In the genomic region with DNA sequence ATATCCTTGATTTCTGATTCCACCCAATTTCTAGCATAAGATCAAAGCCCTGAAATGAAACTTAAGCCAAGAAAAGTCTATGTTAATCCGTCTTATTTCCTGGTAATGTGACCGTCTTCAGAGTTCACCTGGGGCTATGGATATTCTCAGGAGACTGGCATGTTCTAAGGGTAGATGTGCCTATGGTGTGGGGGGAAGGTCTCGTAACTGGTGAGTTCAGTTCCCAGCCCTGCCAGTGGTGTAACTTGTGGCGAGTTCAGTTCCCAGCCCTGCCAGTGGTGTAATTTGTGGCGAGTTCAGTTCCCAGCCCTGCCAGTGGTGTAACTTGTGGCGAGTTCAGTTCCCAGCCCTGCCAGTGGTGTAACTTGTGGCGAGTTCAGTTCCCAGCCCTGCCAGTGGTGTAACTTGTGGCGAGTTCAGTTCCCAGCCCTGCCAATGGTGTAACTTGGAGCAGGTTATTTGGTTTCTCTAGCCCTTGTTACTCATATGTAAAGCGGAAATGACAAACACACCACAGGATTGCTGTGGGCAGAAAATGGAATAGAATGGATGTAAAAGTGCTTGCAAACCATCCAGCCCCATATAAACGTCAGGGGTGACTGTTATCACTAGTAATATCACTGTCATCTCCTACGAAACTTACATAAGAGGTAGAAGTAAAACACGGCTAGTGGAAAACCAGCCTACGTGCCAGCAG, we compare ENCODE assay signal across 19 cellular contexts. TPM values are rescaled to one million over a fixed set of nuclear protein-coding genes. Genes with fewer than 3 reads are reported as not detected.
DNase-seq lines count a peak whose midpoint lies in the region; TF ChIP-seq lines count a peak whose summit lies in the region.
"Had no signal": no experiment of that assay in that cellular context is flagged by ENCODE, and none has a peak within 500 bp of the region (broad histone marks: within the 10 kb centered on the region; RNA-seq: fewer than 3 reads in every experiment).

No MANE protein-coding gene starts in this region.

- no peak overlapping the region for H3K4me3 Mint-ChIP-seq in CD4-positive, alpha-beta memory T cell
- H3K4me3 Mint-ChIP-seq in activated CD4-positive, alpha-beta memory T cell treated with anti-CD3 and anti-CD28 coated beads, Interleukin-2, amount 10 ng/mL, durations not matched to agents 7 days and 5 days: no peak overlapping the region
- no peak overlapping the region for H3K4me3 Mint-ChIP-seq in osteocyte (ENCODE audit: unreplicated experiment)

- POLR2A ChIA-PET in CD4-positive, alpha-beta memory T cell (lab: Charles Lee; ENCODE audit: partially characterized antibody): no interaction called here
- POLR2A ChIA-PET in activated CD4-positive, alpha-beta memory T cell treated with anti-CD3 and anti-CD28 coated beads, Interleukin-2, amount 10 ng/mL, durations not matched to agents 7 days and 5 days (lab: Charles Lee): no interaction called here

- H3K27me3 ChIP-seq in CD4-positive, alpha-beta memory T cell (ENCODE audit: insufficient read depth, low read length): no peaks in the 10 kb centered on the region
- H3K27me3 ChIP-seq: dorsolateral prefrontal cortex, heart left ventricle, SJCRH30 had no signal

- intact Hi-C loops in CD4-positive, alpha-beta memory T cell (cut with micrococcal nuclease): no loop called here

- no peak overlapping the region for H3K27ac ChIP-seq in CD4-positive, alpha-beta memory T cell (ENCODE audit: low read depth, low read length)
- H3K27ac ChIP-seq: dorsolateral prefrontal cortex, heart left ventricle, SJCRH30, WERI-Rb-1 had no signal

- H3K27ac Mint-ChIP-seq in CD4-positive, alpha-beta memory T cell: peak overlapping the region in 6 of 7 donors; percentile 54 to 82 (median 71)
- peak overlapping the region; percentile 35 for H3K27ac Mint-ChIP-seq in activated CD4-positive, alpha-beta memory T cell treated with anti-CD3 and anti-CD28 coated beads, Interleukin-2, amount 10 ng/mL, durations not matched to agents 7 days and 5 days
- H3K27ac Mint-ChIP-seq in osteocyte (ENCODE audit: unreplicated experiment): no peak overlapping the region
- H3K27ac Mint-ChIP-seq: progenitor cell of endocrine pancreas had no signal

- TF ChIP-seq CTCF in osteocyte (IDR thresholded peaks at IDR 0.05): no peak

- H3K4me3 ChIP-seq in CD4-positive, alpha-beta memory T cell (ENCODE audit: low read length in 2 of 2): no peak overlapping the region
- H3K4me3 ChIP-seq: dorsolateral prefrontal cortex, heart left ventricle, lung, SJCRH30 had no signal

- H3K9me3 Mint-ChIP-seq in CD4-positive, alpha-beta memory T cell: no peaks in the 10 kb centered on the region
- H3K9me3 Mint-ChIP-seq in activated CD4-positive, alpha-beta memory T cell treated with anti-CD3 and anti-CD28 coated beads, Interleukin-2, amount 10 ng/mL, durations not matched to agents 7 days and 5 days: peaks cover 7% of the 10 kb centered on the region
- H3K9me3 Mint-ChIP-seq in osteocyte (ENCODE audit: unreplicated experiment): no peaks in the 10 kb centered on the region

- peaks cover 26 to 46% of the 10 kb centered on the region in 2 donors for H3K36me3 Mint-ChIP-seq in CD4-positive, alpha-beta memory T cell
- H3K36me3 Mint-ChIP-seq in activated CD4-positive, alpha-beta memory T cell treated with anti-CD3 and anti-CD28 coated beads, Interleukin-2, amount 10 ng/mL, durations not matched to agents 7 days and 5 days (ENCODE audit: low read depth): peaks cover 58% of the 10 kb centered on the region
- H3K36me3 Mint-ChIP-seq in osteocyte (ENCODE audit: unreplicated experiment): peaks cover 20% of the 10 kb centered on the region

- peaks cover 38% of the 10 kb centered on the region for H3K36me3 ChIP-seq in CD4-positive, alpha-beta memory T cell (ENCODE audit: insufficient read depth, low read length)
- H3K36me3 ChIP-seq: WERI-Rb-1 had no signal

- H3K27me3 Mint-ChIP-seq in CD4-positive, alpha-beta memory T cell: no peaks in the 10 kb centered on the region
- no peaks in the 10 kb centered on the region for H3K27me3 Mint-ChIP-seq in activated CD4-positive, alpha-beta memory T cell treated with anti-CD3 and anti-CD28 coated beads, Interleukin-2, amount 10 ng/mL, durations not matched to agents 7 days and 5 days
- no peaks in the 10 kb centered on the region for H3K27me3 Mint-ChIP-seq in osteocyte (ENCODE audit: unreplicated experiment)
- H3K27me3 Mint-ChIP-seq: progenitor cell of endocrine pancreas had no signal

- in situ Hi-C loops in ACHN (cut with HindIII; ENCODE audit: low pct_ligation_motif_present, low pct_unique_long_range_greater_than_20kb, low sequenced_read_pairs): no loop called here

- CTCF ChIA-PET in CD4-positive, alpha-beta memory T cell (lab: Charles Lee; ENCODE audit: partially characterized antibody): no interaction called here
- CTCF ChIA-PET in activated CD4-positive, alpha-beta memory T cell treated with anti-CD3 and anti-CD28 coated beads, Interleukin-2, amount 10 ng/mL, durations not matched to agents 7 days and 5 days (lab: Charles Lee): interaction anchor here (0.7 kb wide), 1 partner anchor 530 kb away, joined by 3 read pairs; no protein-coding TSS in a partner anchor

- H3K9me3 ChIP-seq in CD4-positive, alpha-beta memory T cell (ENCODE audit: control insufficient read depth in 1 of 2, low read length in 2 of 2): no peaks in the 10 kb centered on the region
- H3K9me3 ChIP-seq: heart left ventricle, SJCRH30 had no signal

- H3K4me1 Mint-ChIP-seq in CD4-positive, alpha-beta memory T cell: peaks cover 4 to 16% (median 8%) of the 10 kb centered on the region in 4 donors
- H3K4me1 Mint-ChIP-seq in activated CD4-positive, alpha-beta memory T cell treated with anti-CD3 and anti-CD28 coated beads, Interleukin-2, amount 10 ng/mL, durations not matched to agents 7 days and 5 days: peaks cover 15% of the 10 kb centered on the region
- H3K4me1 Mint-ChIP-seq in osteocyte (ENCODE audit: unreplicated experiment): no peaks in the 10 kb centered on the region

- no peaks in the 10 kb centered on the region for H3K4me1 ChIP-seq in CD4-positive, alpha-beta memory T cell (ENCODE audit: insufficient read depth, low read length)
- H3K4me1 ChIP-seq: SJCRH30 had no signal

- peak; percentile 12 to 57 (median 40) for DNase-seq in CD4-positive, alpha-beta memory T cell
- DNase-seq in HS-27A (ENCODE audit: low read depth) (peak; percentile 66), iris pigment epithelial cell (ENCODE audit: low read depth) (peak; percentile 60), osteocyte (ENCODE audit: extremely low spot score, unreplicated experiment) (no peak), kidney tubule cell (ENCODE audit: low spot score) (no peak), ACHN (no peak), occipital lobe (lab: John Stamatoyannopoulos, UW) (no peak)
- DNase-seq in activated CD4-positive, alpha-beta memory T cell treated with anti-CD3 and anti-CD28 coated beads, Interleukin-2, amount 10 ng/mL, durations not matched to agents 7 days and 5 days: peak; percentile 32
- DNase-seq: activated naive CD4-positive, alpha-beta T cell; DMS79 treated with DMSO at 0.1 percent for 48 hours; dorsolateral prefrontal cortex; heart left ventricle; NCI-H1092; NCI-H524; SJCRH30; stimulated activated CD4-positive, alpha-beta T cell treated with anti-CD3 and anti-CD28 coated beads, Interleukin-4, amount 100 ng/mL, for 1 hour; WERI-Rb-1 had no signal

RNA-seq across cellular contexts. Expression of a gene that starts 30.4 kb away (rescaled TPM):
- total RNA-seq in CD4-positive, alpha-beta memory T cell: not detected
- 1 to 10 TPM in 1 of 2 donors, not detected in 1; 2.7 TPM for polyA plus RNA-seq in CD4-positive, alpha-beta memory T cell
- total RNA-seq in activated CD4-positive, alpha-beta memory T cell treated with anti-CD3 and anti-CD28 coated beads, Interleukin-2, amount 10 ng/mL, durations not matched to agents 7 days and 5 days: not detected
- total RNA-seq in osteocyte (not detected in 2 replicates), occipital lobe (not detected)
- total RNA-seq: SJCRH30 had no signal

RNA-seq across cellular contexts. Expression of a gene that starts 35.6 kb away (rescaled TPM):
- not detected for total RNA-seq in CD4-positive, alpha-beta memory T cell
- not detected for polyA plus RNA-seq in CD4-positive, alpha-beta memory T cell
- total RNA-seq in activated CD4-positive, alpha-beta memory T cell treated with anti-CD3 and anti-CD28 coated beads, Interleukin-2, amount 10 ng/mL, durations not matched to agents 7 days and 5 days: under 1 TPM in 1 of 2 experiments, not detected in 1; 0.63 TPM
- total RNA-seq in osteocyte (not detected in 2 replicates), occipital lobe (not detected)
- total RNA-seq: heart left ventricle, progenitor cell of endocrine pancreas, SJCRH30 had no signal

RNA-seq across cellular contexts. Expression of a gene that starts 40.8 kb away (rescaled TPM):
- total RNA-seq in CD4-positive, alpha-beta memory T cell: 10 to 100 TPM; 70.1 to 73.7 TPM
- 10 to 100 TPM; 11.0 to 25.5 TPM for polyA plus RNA-seq in CD4-positive, alpha-beta memory T cell
- 10 to 100 TPM; 73.3 to 74.9 TPM for total RNA-seq in activated CD4-positive, alpha-beta memory T cell treated with anti-CD3 and anti-CD28 coated beads, Interleukin-2, amount 10 ng/mL, durations not matched to agents 7 days and 5 days
- total RNA-seq in osteocyte: 65.1 and 66.2 TPM in 2 replicates
- total RNA-seq in occipital lobe: 18.6 TPM

Comparison
In these comparisons a context has a peak if more than half of its experiments do, and no peak if none do; other contexts are left out.
1. DNase-seq: peak in CD4-positive, alpha-beta memory T cell (5 of 5), HS-27A (single experiment), activated CD4-positive, alpha-beta memory T cell treated with anti-CD3 and anti-CD28 coated beads, Interleukin-2, amount 10 ng/mL, durations not matched to agents 7 days and 5 days (single experiment) and iris pigment epithelial cell (single experiment); none in osteocyte (single experiment), kidney tubule cell (single experiment), ACHN (single experiment) and occipital lobe (single experiment).